In genomic region chr2:120736955-120737801, GRCh38 we compare ENCODE assay signal across 8 cellular contexts. TPM values are rescaled to one million over a fixed set of nuclear protein-coding genes. Genes with fewer than 3 reads are reported as not detected.
DNase-seq lines count a peak whose midpoint lies in the region; ATAC-seq and TF ChIP-seq lines count a peak whose summit lies in the region.

No MANE protein-coding gene starts in this region.

- H3K36me3 Mint-ChIP-seq in activated CD4-positive, alpha-beta T cell treated with anti-CD3 and anti-CD28 coated beads for 36 hours (ENCODE audit: low read depth), result no peaks in the 10 kb centered on the region

- peak overlapping the region; percentile 69 for H3K27ac ChIP-seq in SJCRH30

- H3K27me3 Mint-ChIP-seq in activated CD4-positive, alpha-beta T cell treated with anti-CD3 and anti-CD28 coated beads for 36 hours, result peaks cover 67% of the 10 kb centered on the region

- POLR2A ChIA-PET in activated CD4-positive, alpha-beta T cell treated with anti-CD3 and anti-CD28 coated beads for 36 hours (lab: Charles Lee), result no interaction called here

- no peak overlapping the region for H3K27ac Mint-ChIP-seq in activated CD4-positive, alpha-beta T cell treated with anti-CD3 and anti-CD28 coated beads for 36 hours

- H3K27me3 ChIP-seq in SJCRH30, result no peaks in the 10 kb centered on the region

- no peak overlapping the region for H3K4me3 Mint-ChIP-seq in activated CD4-positive, alpha-beta T cell treated with anti-CD3 and anti-CD28 coated beads for 36 hours

- H3K9me3 ChIP-seq in SJCRH30 (replicated peaks), result no peaks in the 10 kb centered on the region

- DNase-seq in activated CD4-positive, alpha-beta T cell treated with anti-CD3 and anti-CD28 coated beads for 36 hours, result peak; percentile 20
- no peak for DNase-seq in activated CD4-positive, alpha-beta T cell treated with anti-CD3 and anti-CD28 coated beads for 1 hour
- DNase-seq in SJCRH30 (peak; percentile 89 to 91), fibroblast of villous mesenchyme (ENCODE audit: low read depth) (peak; percentile 92), omental fat pad (ENCODE audit: low spot score) (no peak), erythroblast (lab: John Stamatoyannopoulos, UW) (no peak)

- CTCF ChIA-PET in activated CD4-positive, alpha-beta T cell treated with anti-CD3 and anti-CD28 coated beads for 36 hours (lab: Charles Lee), result interaction anchor here (0.6 to 1.1 kb wide), 3 partner anchors 9 to 184 kb away, joined by 3 read pairs; no protein-coding TSS in a partner anchor

- peaks cover 6% of the 10 kb centered on the region for H3K4me1 Mint-ChIP-seq in activated CD4-positive, alpha-beta T cell treated with anti-CD3 and anti-CD28 coated beads for 36 hours

- intact Hi-C loops in activated CD4-positive, alpha-beta T cell treated with anti-CD3 and anti-CD28 coated beads for 36 hours (cut with DNase I, micrococcal nuclease), result loop anchor here in 1 of 2 experiments (5.0 kb wide), 1 partner anchor 390 kb away; the partner anchor contains the start of gene INHBB

- H3K4me3 ChIP-seq in SJCRH30 (peak overlapping the region; percentile 88), fibroblast of villous mesenchyme (ENCODE audit: low read depth, low read length) (peak overlapping the region; percentile 88)

- H3K36me3 ChIP-seq in SJCRH30, result no peaks in the 10 kb centered on the region

- no peak for TF ChIP-seq POLR2A in erythroblast (IDR thresholded peaks at IDR 0.05; ENCODE audit: low read length)

- H3K9me3 Mint-ChIP-seq in activated CD4-positive, alpha-beta T cell treated with anti-CD3 and anti-CD28 coated beads for 36 hours (ENCODE audit: low read depth), result no peaks in the 10 kb centered on the region

- peaks cover 33% of the 10 kb centered on the region for H3K4me1 ChIP-seq in SJCRH30

- ATAC-seq in activated CD4-positive, alpha-beta T cell treated with anti-CD3 and anti-CD28 coated beads for 36 hours, result no peak
- ATAC-seq in omental fat pad (ENCODE audit: low FRiP score) (peak; percentile 71), HG02588 (IDR thresholded peaks at IDR 0.05; ENCODE audit: unreplicated experiment) (no peak), HG03571 (IDR thresholded peaks at IDR 0.05; ENCODE audit: unreplicated experiment) (no peak)

- TF ChIP-seq CTCF in fibroblast of villous mesenchyme (IDR thresholded peaks at IDR 0.05; ENCODE audit: insufficient read depth, low read depth, low read length), result no peak
- no peak for TF ChIP-seq CTCF in omental fat pad (IDR thresholded peaks at IDR 0.05)

RNA-seq across cellular contexts. Expression of gene GLI2, which starts 1.5 kb away (rescaled TPM):
- total RNA-seq in activated CD4-positive, alpha-beta T cell treated with anti-CD3 and anti-CD28 coated beads for 36 hours, result not detected
- 13.0 and 18.4 TPM in 2 replicates for total RNA-seq in SJCRH30 (2014; rRNA removed; shearing (Covaris generic))
- 22.5 and 28.3 TPM in 2 replicates for total RNA-seq in fibroblast of villous mesenchyme
- 1 to 10 TPM; 1.3 to 2.4 (median 1.4) TPM for total RNA-seq in omental fat pad

Comparison
In these comparisons a context has a peak if more than half of its experiments do, and no peak if none do; other contexts are left out.
1. DNase-seq: peak in activated CD4-positive, alpha-beta T cell treated with anti-CD3 and anti-CD28 coated beads for 36 hours (single experiment), SJCRH30 (2 of 2) and fibroblast of villous mesenchyme (single experiment); none in activated CD4-positive, alpha-beta T cell treated with anti-CD3 and anti-CD28 coated beads for 1 hour (single experiment), omental fat pad (single experiment) and erythroblast (0 of 2).